In genomic region chrX:40736170-40736505, GRCh38 we compare ENCODE assay signal across 8 cellular contexts. TPM values are rescaled to one million over a fixed set of nuclear protein-coding genes. Genes with fewer than 3 reads are reported as not detected.
A peak's percentile ranks its signal among the peaks of the same experiment; 100 is the strongest.
DNase-seq lines count a peak whose midpoint lies in the region; ATAC-seq, FAIRE-seq and TF ChIP-seq lines count a peak whose summit lies in the region.

No MANE protein-coding gene starts in this region.

- H3K9me3 ChIP-seq in Caco-2 = no peaks in the 10 kb centered on the region

- no peak for TF ChIP-seq POLR2A in GM18505 (IDR thresholded peaks at IDR 0.05; ENCODE audit: borderline replicate concordance, extremely low read depth, insufficient read depth, insufficient read length)

- POLR2A ChIA-PET in Caco-2 (lab: Charles Lee) = no interaction called here

- no peak for FAIRE-seq in RCC 7860 (lab: Jason Lieb, UNC)

- H3K27me3 Mint-ChIP-seq in Caco-2 (ENCODE audit: insufficient read depth, unreplicated experiment) = no peaks in the 10 kb centered on the region
- H3K27me3 Mint-ChIP-seq in chondrocyte (ENCODE audit: low read depth) = no peaks in the 10 kb centered on the region
- no peaks in the 10 kb centered on the region for H3K27me3 Mint-ChIP-seq in mesothelial cell of epicardium (ENCODE audit: low read depth)

- H3K4me3 ChIP-seq in Caco-2 (ENCODE audit: low read depth, low read length) = peak overlapping the region; percentile 48
- H3K4me3 ChIP-seq in Jurkat, Clone E6-1 (ENCODE audit: low read length) = peak overlapping the region; percentile 52

- no peak for DNase-seq in Caco-2
- no peak for DNase-seq in Jurkat, Clone E6-1 (ENCODE audit: low read depth, low spot score)
- DNase-seq in chondrocyte (ENCODE audit: low spot score) = no peak
- DNase-seq in mesothelial cell of epicardium (ENCODE audit: low spot score in 2 of 2, unreplicated experiment in 2 of 2) = no peak
- DNase-seq in SIG-M5 treated with dmso at 0.1 percent for 504 hours (lab: John Stamatoyannopoulos, UW; ENCODE audit: unreplicated experiment) = no peak
- no peak for DNase-seq in RCC 7860 (ENCODE audit: low spot score)

- CTCF ChIA-PET in Caco-2 (lab: Charles Lee) = no interaction called here

- H3K36me3 Mint-ChIP-seq in Caco-2 (ENCODE audit: insufficient read depth, unreplicated experiment) (no peaks in the 10 kb centered on the region), chondrocyte (ENCODE audit: low read depth) (no peaks in the 10 kb centered on the region), mesothelial cell of epicardium (no peaks in the 10 kb centered on the region)

- H3K27me3 ChIP-seq in Caco-2 (replicated peaks; ENCODE audit: control insufficient read depth, insufficient read depth, low read length) = no peaks in the 10 kb centered on the region

- peaks cover 26% of the 10 kb centered on the region for H3K4me1 Mint-ChIP-seq in Caco-2 (ENCODE audit: low read depth, unreplicated experiment)
- H3K4me1 Mint-ChIP-seq in chondrocyte (ENCODE audit: low read depth) = peaks cover 40% of the 10 kb centered on the region
- H3K4me1 Mint-ChIP-seq in mesothelial cell of epicardium = peaks cover 14% of the 10 kb centered on the region

- intact Hi-C loops in Caco-2 (cut with micrococcal nuclease; ENCODE audit: unreplicated experiment) = loop anchor here (5.0 to 10.0 kb wide), 2 partner anchors 74 to 349 kb away; partner anchors contain the start of gene USP9X

- H3K4me1 ChIP-seq in Caco-2 = no peaks in the 10 kb centered on the region; the same call in 1 of the 2 replicates

- no peaks in the 10 kb centered on the region for H3K36me3 ChIP-seq in Caco-2 (ENCODE audit: control insufficient read depth, insufficient read depth, low read length)

- TF ChIP-seq CTCF in Caco-2 (IDR thresholded peaks at IDR 0.05; ENCODE audit: insufficient read depth in 1 of 2, low read depth in 1 of 2, low read length in 1 of 2, severe bottlenecking in 1 of 2, unreplicated experiment in 1 of 2) = no peak
- TF ChIP-seq CTCF in chondrocyte (IDR thresholded peaks at IDR 0.05) = peak; percentile 42
- no peak for TF ChIP-seq CTCF in mesothelial cell of epicardium (IDR thresholded peaks at IDR 0.05; ENCODE audit: unreplicated experiment)

- H3K27ac Mint-ChIP-seq in Caco-2 (ENCODE audit: unreplicated experiment) (peak overlapping the region; percentile 89), chondrocyte (ENCODE audit: unreplicated experiment) (peak overlapping the region; percentile 99), mesothelial cell of epicardium (peak overlapping the region; percentile 98)

- ATAC-seq in HG02885 (IDR thresholded peaks at IDR 0.05; ENCODE audit: poor library complexity, unreplicated experiment) = no peak
- no peak for ATAC-seq in GM18505 (IDR thresholded peaks at IDR 0.05; ENCODE audit: unreplicated experiment)

- H3K4me3 Mint-ChIP-seq in Caco-2 (ENCODE audit: unreplicated experiment) = peak overlapping the region; percentile 83
- peak overlapping the region; percentile 91 for H3K4me3 Mint-ChIP-seq in chondrocyte (ENCODE audit: unreplicated experiment)
- H3K4me3 Mint-ChIP-seq in mesothelial cell of epicardium = peak overlapping the region; percentile 83

- H3K9me3 Mint-ChIP-seq in Caco-2 (ENCODE audit: unreplicated experiment) (no peaks in the 10 kb centered on the region), chondrocyte (ENCODE audit: low read depth) (no peaks in the 10 kb centered on the region), mesothelial cell of epicardium (peaks cover 16% of the 10 kb centered on the region)

- BruUV-seq in Caco-2 (replicated peaks; lab: Mats Ljungman, UMichigan) = TSS peak; percentile 91

RNA-seq across cellular contexts. Expression of gene MED14, which starts 0.8 kb away (rescaled TPM):
- total RNA-seq in Caco-2 (2022) (42.6 and 44.0 TPM in 2 replicates), chondrocyte (53.0 to 69.3 TPM (median 62.9 TPM) in 3 replicates), mesothelial cell of epicardium (41.6 to 46.8 TPM (median 42.0 TPM) in 3 replicates)
- 55.9 TPM for polyA plus RNA-seq in Jurkat, Clone E6-1 (2012; ENCODE audit: insufficient read depth, insufficient read length)
